ENCODE assay signal across 1 cellular context in genomic region chr2:112814278-112814677, GRCh38.
TF ChIP-seq lines count a peak whose summit lies in the region.

No MANE protein-coding gene starts in this region.

TF ChIP-seq in K562, 482 proteins besides CTCF, POLR2A, EP300 and RAD21:
- TF ChIP-seq DMBX1 (CRISPR knock-in tag; IDR thresholded peaks at IDR 0.05; ENCODE audit: borderline replicate concordance), result no peak
- TF ChIP-seq SREBF2 (CRISPR knock-in tag; IDR thresholded peaks at IDR 0.05), result no peak
- no peak for TF ChIP-seq TRIM24 (IDR thresholded peaks at IDR 0.05)
- no peak for TF ChIP-seq CBFA2T3 (IDR thresholded peaks at IDR 0.05)
- TF ChIP-seq, protein P1, sequence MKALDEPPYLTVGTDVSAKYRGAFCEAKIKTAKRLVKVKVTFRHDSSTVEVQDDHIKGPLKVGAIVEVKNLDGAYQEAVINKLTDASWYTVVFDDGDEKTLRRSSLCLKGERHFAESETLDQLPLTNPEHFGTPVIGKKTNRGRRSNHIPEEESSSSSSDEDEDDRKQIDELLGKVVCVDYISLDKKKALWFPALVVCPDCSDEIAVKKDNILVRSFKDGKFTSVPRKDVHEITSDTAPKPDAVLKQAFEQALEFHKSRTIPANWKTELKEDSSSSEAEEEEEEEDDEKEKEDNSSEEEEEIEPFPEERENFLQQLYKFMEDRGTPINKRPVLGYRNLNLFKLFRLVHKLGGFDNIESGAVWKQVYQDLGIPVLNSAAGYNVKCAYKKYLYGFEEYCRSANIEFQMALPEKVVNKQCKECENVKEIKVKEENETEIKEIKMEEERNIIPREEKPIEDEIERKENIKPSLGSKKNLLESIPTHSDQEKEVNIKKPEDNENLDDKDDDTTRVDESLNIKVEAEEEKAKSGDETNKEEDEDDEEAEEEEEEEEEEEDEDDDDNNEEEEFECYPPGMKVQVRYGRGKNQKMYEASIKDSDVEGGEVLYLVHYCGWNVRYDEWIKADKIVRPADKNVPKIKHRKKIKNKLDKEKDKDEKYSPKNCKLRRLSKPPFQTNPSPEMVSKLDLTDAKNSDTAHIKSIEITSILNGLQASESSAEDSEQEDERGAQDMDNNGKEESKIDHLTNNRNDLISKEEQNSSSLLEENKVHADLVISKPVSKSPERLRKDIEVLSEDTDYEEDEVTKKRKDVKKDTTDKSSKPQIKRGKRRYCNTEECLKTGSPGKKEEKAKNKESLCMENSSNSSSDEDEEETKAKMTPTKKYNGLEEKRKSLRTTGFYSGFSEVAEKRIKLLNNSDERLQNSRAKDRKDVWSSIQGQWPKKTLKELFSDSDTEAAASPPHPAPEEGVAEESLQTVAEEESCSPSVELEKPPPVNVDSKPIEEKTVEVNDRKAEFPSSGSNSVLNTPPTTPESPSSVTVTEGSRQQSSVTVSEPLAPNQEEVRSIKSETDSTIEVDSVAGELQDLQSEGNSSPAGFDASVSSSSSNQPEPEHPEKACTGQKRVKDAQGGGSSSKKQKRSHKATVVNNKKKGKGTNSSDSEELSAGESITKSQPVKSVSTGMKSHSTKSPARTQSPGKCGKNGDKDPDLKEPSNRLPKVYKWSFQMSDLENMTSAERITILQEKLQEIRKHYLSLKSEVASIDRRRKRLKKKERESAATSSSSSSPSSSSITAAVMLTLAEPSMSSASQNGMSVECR (CRISPR knock-in tag; IDR thresholded peaks at IDR 0.05), result no peak
- no peak for TF ChIP-seq ZNF766 (CRISPR knock-in tag; conservative IDR thresholded peaks at IDR 0.05)
- no peak for TF ChIP-seq ARNT (IDR thresholded peaks at IDR 0.05)
- TF ChIP-seq ILK (tag; IDR thresholded peaks at IDR 0.05; ENCODE audit: borderline replicate concordance, low read depth), result no peak
- no peak for TF ChIP-seq NR4A1 (CRISPR knock-in tag; IDR thresholded peaks at IDR 0.05)
- no peak for TF ChIP-seq NR4A1 (tag; IDR thresholded peaks at IDR 0.05)
- TF ChIP-seq ETS2 (tag; IDR thresholded peaks at IDR 0.05; ENCODE audit: borderline replicate concordance, poor library complexity, severe bottlenecking), result no peak
- TF ChIP-seq MBD1 (CRISPR knock-in tag; IDR thresholded peaks at IDR 0.05), result no peak
- TF ChIP-seq CHD4 (IDR thresholded peaks at IDR 0.05; ENCODE audit: insufficient read depth, insufficient replicate concordance, low read depth, low read length, poor library complexity, severe bottlenecking), result no peak
- TF ChIP-seq GTF2B (IDR thresholded peaks at IDR 0.05; ENCODE audit: extremely low read depth, insufficient read length), result no peak
- no peak for TF ChIP-seq ZNF512 (tag; IDR thresholded peaks at IDR 0.05)
- no peak for TF ChIP-seq ESRRA (IDR thresholded peaks at IDR 0.05; ENCODE audit: borderline replicate concordance, low read depth)
- TF ChIP-seq, protein P2, sequence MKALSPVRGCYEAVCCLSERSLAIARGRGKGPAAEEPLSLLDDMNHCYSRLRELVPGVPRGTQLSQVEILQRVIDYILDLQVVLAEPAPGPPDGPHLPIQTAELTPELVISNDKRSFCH (CRISPR knock-in tag; IDR thresholded peaks at IDR 0.05), result no peak
- TF ChIP-seq, protein P2 (tag; IDR thresholded peaks at IDR 0.05), result no peak
